Comparison of ENCODE assay signal across 8 cellular contexts in the genomic region with DNA sequence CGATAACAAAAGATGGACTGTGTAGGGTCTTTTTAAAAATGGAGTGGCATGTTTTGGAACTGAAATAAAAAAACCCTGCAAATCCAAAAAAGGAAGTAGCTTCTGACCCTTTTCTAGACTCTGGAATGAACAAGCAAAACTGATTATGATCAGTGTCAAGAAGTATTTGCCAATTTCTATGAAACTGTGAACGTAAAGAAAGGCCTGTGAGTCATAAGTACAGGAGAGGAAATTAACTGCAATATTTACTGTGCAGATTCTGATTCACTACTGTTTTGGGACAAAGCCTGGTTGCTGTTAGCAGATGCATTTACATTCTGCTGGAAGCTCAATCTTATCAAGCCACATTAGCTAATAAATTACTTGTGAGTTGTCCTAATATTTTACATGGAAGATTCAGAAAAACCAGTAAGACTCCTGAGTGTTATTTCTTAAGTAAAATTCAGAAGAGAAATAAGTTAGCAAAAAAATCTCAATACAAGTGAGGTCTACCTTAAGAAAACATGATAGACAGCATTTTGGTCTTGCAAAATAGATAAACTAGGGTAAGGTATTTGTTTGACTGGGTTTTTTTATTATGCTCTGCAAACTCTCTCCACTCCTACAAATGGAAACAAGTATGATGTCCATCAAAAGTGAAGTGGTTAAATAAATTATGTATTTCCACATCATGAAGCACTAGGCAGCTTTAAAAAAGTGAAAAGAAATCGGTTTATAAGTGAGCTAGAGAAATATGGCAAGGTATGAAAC.
DNase-seq lines count a peak whose midpoint lies in the region; ATAC-seq lines count a peak whose summit lies in the region.

No MANE protein-coding gene starts in this region.

- peak; percentile 83 for ATAC-seq in GM19452 (IDR thresholded peaks at IDR 0.05; ENCODE audit: unreplicated experiment)
- peak; percentile 87 to 92 for ATAC-seq in natural killer cell treated with Interleukin-12 subunit alpha and Interleukin-12 subunit beta and Interleukin-15 and Interleukin-18, amount 100 ng/mL, for 72 hours

- H3K4me1 Mint-ChIP-seq in natural killer cell treated with Interleukin-12 subunit alpha and Interleukin-12 subunit beta and Interleukin-15 and Interleukin-18, amount 100 ng/mL, for 72 hours (ENCODE audit: low read depth in 2 of 2) = peaks cover 44 to 56% of the 10 kb centered on the region in 2 donors

- H3K4me1 ChIP-seq in ACC112 (ENCODE audit: control insufficient read depth, insufficient read depth, low read length, unreplicated experiment) = peaks cover 5% of the 10 kb centered on the region
- H3K4me1 ChIP-seq in adipocyte (ENCODE audit: control insufficient read depth, insufficient read depth, low read length) = peaks cover 5% of the 10 kb centered on the region

- H3K9me3 Mint-ChIP-seq in natural killer cell treated with Interleukin-12 subunit alpha and Interleukin-12 subunit beta and Interleukin-15 and Interleukin-18, amount 100 ng/mL, for 72 hours = no peaks in the 10 kb centered on the region

- no peaks in the 10 kb centered on the region for H3K79me2 ChIP-seq in ACC112 (ENCODE audit: control insufficient read depth, insufficient read depth, low read length, unreplicated experiment)

- DNase-seq in HS-5 (ENCODE audit: low read depth) = peak; percentile 71
- peak; percentile 52 for DNase-seq in adipocyte (ENCODE audit: low read depth)
- DNase-seq in natural killer cell treated with Interleukin-12 subunit alpha and Interleukin-12 subunit beta and Interleukin-15 and Interleukin-18, amount 100 ng/mL, for 72 hours (ENCODE audit: low spot score) = no peak
- DNase-seq in amniotic stem cell (lab: John Stamatoyannopoulos, UW) = no peak
- DNase-seq in NCI-H1694 (lab: John Stamatoyannopoulos, UW) = no peak
- no peak for DNase-seq in NCI-H82 treated with DMSO at 0.1 percent for 48 hours (lab: John Stamatoyannopoulos, UW; ENCODE audit: unreplicated experiment)

- peak overlapping the region; percentile 98 for H3K27ac Mint-ChIP-seq in natural killer cell treated with Interleukin-12 subunit alpha and Interleukin-12 subunit beta and Interleukin-15 and Interleukin-18, amount 100 ng/mL, for 72 hours

- H3K27ac ChIP-seq in ACC112 (ENCODE audit: low read depth, low read length) = peak overlapping the region; percentile 11; the same call in 1 of the 2 replicates

- H3K4me3 Mint-ChIP-seq in natural killer cell treated with Interleukin-12 subunit alpha and Interleukin-12 subunit beta and Interleukin-15 and Interleukin-18, amount 100 ng/mL, for 72 hours = peak overlapping the region; percentile 80

- H3K36me3 Mint-ChIP-seq in natural killer cell treated with Interleukin-12 subunit alpha and Interleukin-12 subunit beta and Interleukin-15 and Interleukin-18, amount 100 ng/mL, for 72 hours = peaks cover 5% of the 10 kb centered on the region

- no peak overlapping the region for H2AFZ ChIP-seq in ACC112 (ENCODE audit: low read length, unreplicated experiment)

- no peaks in the 10 kb centered on the region for H3K27me3 Mint-ChIP-seq in natural killer cell treated with Interleukin-12 subunit alpha and Interleukin-12 subunit beta and Interleukin-15 and Interleukin-18, amount 100 ng/mL, for 72 hours

- H3K4me3 ChIP-seq in ACC112 (ENCODE audit: low read depth, low read length) (no peak overlapping the region), adipocyte (ENCODE audit: low read length) (no peak overlapping the region)

- no peak overlapping the region for H3K9ac ChIP-seq in adipocyte (ENCODE audit: low read length)

- H3K9me3 ChIP-seq in adipocyte (ENCODE audit: control insufficient read depth, low read length) = no peaks in the 10 kb centered on the region

- H3K27me3 ChIP-seq in ACC112 (ENCODE audit: insufficient read depth, low read length) (no peaks in the 10 kb centered on the region), adipocyte (replicated peaks; ENCODE audit: control insufficient read depth, insufficient read depth, low read length) (no peaks in the 10 kb centered on the region)

- no peaks in the 10 kb centered on the region for H3K36me3 ChIP-seq in ACC112 (ENCODE audit: insufficient read depth, low read length)
- H3K36me3 ChIP-seq in adipocyte (ENCODE audit: control insufficient read depth, insufficient read depth, low read length, severe bottlenecking) = no peaks in the 10 kb centered on the region

Comparison
In these comparisons a context has a peak if more than half of its experiments do, and no peak if none do; other contexts are left out.
1. DNase-seq: peak in HS-5 (single experiment) and adipocyte (single experiment); none in natural killer cell treated with Interleukin-12 subunit alpha and Interleukin-12 subunit beta and Interleukin-15 and Interleukin-18, amount 100 ng/mL, for 72 hours (single experiment), amniotic stem cell (single experiment), NCI-H1694 (single experiment) and NCI-H82 treated with DMSO at 0.1 percent for 48 hours (single experiment).